In the genomic region with DNA sequence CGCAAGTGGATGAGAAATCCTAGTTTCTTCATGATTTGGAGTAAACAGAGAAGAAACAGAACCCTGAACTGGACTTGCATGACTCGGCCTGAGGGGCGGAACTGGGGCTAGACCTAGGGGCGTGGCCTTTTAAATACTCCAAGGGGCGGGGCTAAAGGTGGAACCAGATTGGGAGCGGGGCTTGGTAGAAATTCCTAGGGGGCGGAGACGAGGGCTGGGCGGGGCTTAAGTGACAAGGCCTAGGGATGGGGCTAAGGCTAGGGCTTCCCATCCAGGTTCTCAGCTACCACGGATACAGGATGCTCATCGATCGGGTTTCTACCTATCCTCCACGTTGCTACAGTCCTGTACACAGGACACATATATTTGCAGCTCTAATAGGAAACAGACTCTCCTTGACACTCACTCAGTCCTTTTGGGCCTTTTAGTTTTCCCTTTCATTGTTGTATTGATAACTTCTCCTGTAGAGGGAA, we compare ENCODE assay signal across 8 cellular contexts. TPM values are rescaled to one million over a fixed set of nuclear protein-coding genes. Genes with fewer than 3 reads are reported as not detected.
DNase-seq lines count a peak whose midpoint lies in the region; ATAC-seq and TF ChIP-seq lines count a peak whose summit lies in the region.

No MANE protein-coding gene starts in this region.

- no peak for TF ChIP-seq CTCF in epithelial cell of esophagus (IDR thresholded peaks at IDR 0.05; ENCODE audit: insufficient read depth, low read depth, low read length, missing control alignments)

- H3K27ac ChIP-seq in temporal lobe (ENCODE audit: low read depth, low read length), result peak overlapping the region; percentile 54

- H3K4me3 ChIP-seq in epithelial cell of esophagus (ENCODE audit: low read length), result peak overlapping the region; percentile 94

- DNase-seq in AG08395 (ENCODE audit: low spot score) (peak; percentile 86), NCI-H2029 (lab: John Stamatoyannopoulos, UW) (peak; percentile 97), UCSD-AML1 (lab: John Stamatoyannopoulos, UW; ENCODE audit: unreplicated experiment) (peak; percentile 97), epithelial cell of esophagus (ENCODE audit: low read depth) (peak; percentile 94), mucosa of gallbladder (ENCODE audit: low spot score) (peak; percentile 91)

- ATAC-seq in GM18519 (IDR thresholded peaks at IDR 0.05; ENCODE audit: low FRiP score, unreplicated experiment) (peak; percentile 29), HG03025 (IDR thresholded peaks at IDR 0.05; ENCODE audit: low FRiP score, unreplicated experiment) (peak; percentile 54)

RNA-seq across cellular contexts. Expression of gene ZNF699, which starts 0.4 kb away (rescaled TPM):
- total RNA-seq in mucosa of gallbladder (6.3 TPM), temporal lobe (13.0 TPM)

RNA-seq across cellular contexts. Expression of gene ZNF559, which starts 14.0 kb away (rescaled TPM):
- total RNA-seq in mucosa of gallbladder (19.9 TPM), temporal lobe (55.3 TPM)

RNA-seq across cellular contexts. Expression of gene ZNF177, which starts 52.8 kb away (rescaled TPM):
- total RNA-seq in mucosa of gallbladder (3.4 TPM), temporal lobe (10.1 TPM)

RNA-seq across cellular contexts. Expression of gene OR7E24, which starts 59.3 kb away (rescaled TPM):
- total RNA-seq in mucosa of gallbladder, result not detected
- not detected for total RNA-seq in temporal lobe

Comparison
In these comparisons a context has a peak if more than half of its experiments do, and no peak if none do; other contexts are left out.
1. Peak in every context shown above with its lines: DNase-seq, ATAC-seq, H3K4me3 ChIP-seq and H3K27ac ChIP-seq.